Comparison of ENCODE assay signal across 8 cellular contexts in the genomic region with DNA sequence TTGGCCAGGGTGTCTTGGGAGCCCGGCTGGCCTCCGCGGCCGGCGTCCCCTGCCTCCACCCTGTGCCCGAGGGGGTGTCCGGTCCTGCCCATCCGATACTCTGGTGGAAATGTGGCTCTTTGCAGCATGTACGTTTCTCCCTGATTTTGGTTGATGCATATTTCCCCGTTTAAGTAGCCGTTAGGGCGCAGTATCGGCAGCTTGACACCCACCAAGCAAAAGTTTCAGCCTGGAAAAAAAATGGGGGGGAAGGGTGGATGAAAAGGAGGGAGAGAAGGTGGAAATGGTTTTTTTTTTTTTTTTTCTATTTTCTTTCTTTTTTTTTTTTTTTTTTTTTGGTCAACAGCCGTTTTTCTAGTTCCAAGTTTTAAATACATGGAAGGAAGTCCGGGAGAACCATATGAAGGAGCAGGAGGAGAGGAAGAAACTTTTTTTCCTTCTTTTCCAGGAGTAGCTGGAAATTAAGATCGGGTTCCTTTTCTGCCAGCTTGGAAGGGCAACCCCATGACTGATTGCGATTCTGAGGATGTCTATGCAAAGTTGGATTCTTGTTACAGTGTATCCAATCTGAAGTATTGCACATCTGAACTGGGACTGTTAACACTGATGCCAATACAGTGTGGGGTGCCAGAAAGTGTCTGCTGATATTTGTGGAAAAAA. TPM values are rescaled to one million over a fixed set of nuclear protein-coding genes. Genes with fewer than 3 reads are reported as not detected.
DNase-seq lines count a peak whose midpoint lies in the region; ATAC-seq and TF ChIP-seq lines count a peak whose summit lies in the region.

No MANE protein-coding gene starts in this region.

- H2AFZ ChIP-seq in DND-41 (ENCODE audit: low read depth, low read length) (peak overlapping the region; percentile 90), MM.1S (ENCODE audit: low read length) (peak overlapping the region; percentile 38; the same call in 1 of the 2 replicates)

- peaks cover 26% of the 10 kb centered on the region for H3K27me3 Mint-ChIP-seq in brain

- no peak for ATAC-seq in DND-41 (ENCODE audit: insufficient read depth, low read depth)
- ATAC-seq in GM18502 (IDR thresholded peaks at IDR 0.05; ENCODE audit: poor library complexity, unreplicated experiment), result no peak

- DNase-seq in DND-41 (no peak), MM.1S (peak; percentile 30), lower leg skin (ENCODE audit: low spot score in 2 of 2) (no peak), transverse colon (no peak), midbrain (lab: John Stamatoyannopoulos, UW) (no peak), NCI-H187 (lab: John Stamatoyannopoulos, UW) (no peak)

- H3K4me3 Mint-ChIP-seq in brain, result peak overlapping the region; percentile 94 to 99 (median 98)

- peak overlapping the region; percentile 75 for H3K9ac ChIP-seq in DND-41 (ENCODE audit: low read depth, low read length)
- peak overlapping the region; percentile 82 for H3K9ac ChIP-seq in MM.1S (ENCODE audit: low read length)

- H3K4me3 ChIP-seq in DND-41 (ENCODE audit: low read depth in 1 of 2, low read length in 2 of 2) (peak overlapping the region; percentile 44 to 94; a peak in 3 of 4 replicates), MM.1S (ENCODE audit: low read length) (peak overlapping the region; percentile 95), lower leg skin (ENCODE audit: low read depth, poor library complexity, severe bottlenecking) (peak overlapping the region; percentile 90), transverse colon (peak overlapping the region; percentile 58 to 96 (median 86))

- H3K36me3 Mint-ChIP-seq in brain, result peaks cover 24% of the 10 kb centered on the region

- intact Hi-C loops in lower leg skin (cut with DNase I; ENCODE audit: low total_unique reads) (loop anchor here (10.0 kb wide), 1 partner anchor 109 kb away; no protein-coding TSS in a partner anchor), transverse colon (cut with DNase I; ENCODE audit: low total_unique reads) (no loop called here)

- H3K4me1 Mint-ChIP-seq in brain, result peaks cover 51% of the 10 kb centered on the region

- no peaks in the 10 kb centered on the region for H3K9me2 ChIP-seq in MM.1S (replicated peaks; ENCODE audit: insufficient read depth, low read length)

- H3K4me1 ChIP-seq in DND-41 (ENCODE audit: insufficient read depth, low read length), result peaks cover 59% of the 10 kb centered on the region
- peaks cover 27% of the 10 kb centered on the region for H3K4me1 ChIP-seq in MM.1S (ENCODE audit: low read length)
- H3K4me1 ChIP-seq in transverse colon, result peaks cover 6 to 47% (median 29%) of the 10 kb centered on the region in 4 donors

- TF ChIP-seq POLR2A in lower leg skin (IDR thresholded peaks at IDR 0.05), result no peak
- TF ChIP-seq POLR2A in transverse colon (IDR thresholded peaks at IDR 0.05), result no peak

- TF ChIP-seq CTCF in DND-41 (IDR thresholded peaks at IDR 0.05; ENCODE audit: borderline replicate concordance, extremely low read depth, low read length, poor library complexity, severe bottlenecking) (no peak), MM.1S (IDR thresholded peaks at IDR 0.05; ENCODE audit: low read length) (no peak), brain (conservative IDR thresholded peaks at IDR 0.05) (peak in 1 of 2 experiments; percentile 20), lower leg skin (IDR thresholded peaks at IDR 0.05) (no peak), transverse colon (IDR thresholded peaks at IDR 0.05) (no peak)

- peaks cover 18% of the 10 kb centered on the region for H3F3A ChIP-seq in MM.1S (ENCODE audit: insufficient read depth, low read length)

- H3K79me2 ChIP-seq in DND-41 (ENCODE audit: insufficient read depth, low read length) (peaks cover 35% of the 10 kb centered on the region), MM.1S (ENCODE audit: low read length) (peaks cover 59% of the 10 kb centered on the region)

- TF ChIP-seq EP300 in transverse colon (IDR thresholded peaks at IDR 0.05; ENCODE audit: low read depth), result no peak

- WGBS in lower leg skin, 2 donors, result 0% methylated on average over 17 of the region's 17 CpGs
- 0 to 1% methylated on average over 2 to 17 of the region's 17 CpGs for WGBS in transverse colon (ENCODE audit: low coverage in 1 of 2), 2 donors

- peak overlapping the region; percentile 83 to 95 (median 93) for H3K27ac Mint-ChIP-seq in brain

- in situ Hi-C loops in transverse colon (cut with MboI; ENCODE audit: low pct_ligation_motif_present in 1 of 4, low pct_unique_long_range_greater_than_20kb in 1 of 4, low sequenced_read_pairs in 3 of 4), result loop anchor here in 1 of 4 donors (10.0 kb wide), 1 partner anchor 119 kb away; no protein-coding TSS in a partner anchor

- H3K36me3 ChIP-seq in DND-41 (ENCODE audit: insufficient read depth, low read length), result peaks cover 6% of the 10 kb centered on the region; the same call in 1 of the 2 replicates
- H3K36me3 ChIP-seq in MM.1S (replicated peaks; ENCODE audit: insufficient read depth, low read length), result no peaks in the 10 kb centered on the region
- no peaks in the 10 kb centered on the region for H3K36me3 ChIP-seq in transverse colon

- H3K9me3 Mint-ChIP-seq in brain, result peaks cover 0 to 2% (median 0%) of the 10 kb centered on the region in 5 experiments

- H4K20me1 ChIP-seq in DND-41 (ENCODE audit: insufficient read depth, low read length) (peaks cover 46% of the 10 kb centered on the region; the same call in 1 of the 2 replicates), MM.1S (ENCODE audit: insufficient read depth, low read length) (peaks cover 16% of the 10 kb centered on the region)

- H3K4me2 ChIP-seq in DND-41 (ENCODE audit: insufficient read depth, low read length) (peak overlapping the region; percentile 82), MM.1S (ENCODE audit: low read depth, low read length) (peak overlapping the region; percentile 85)

- no peaks in the 10 kb centered on the region for H3K9me3 ChIP-seq in DND-41 (ENCODE audit: insufficient read depth, low read length, severe bottlenecking)
- no peaks in the 10 kb centered on the region for H3K9me3 ChIP-seq in MM.1S (replicated peaks; ENCODE audit: insufficient read depth, low read length)
- no peaks in the 10 kb centered on the region for H3K9me3 ChIP-seq in transverse colon

- H3K27me3 ChIP-seq in DND-41 (ENCODE audit: insufficient read depth, low read length, poor library complexity) (no peaks in the 10 kb centered on the region), MM.1S (replicated peaks; ENCODE audit: insufficient read depth, low read length) (no peaks in the 10 kb centered on the region), transverse colon (no peaks in the 10 kb centered on the region)

- peak overlapping the region; percentile 60; the same call in 1 of the 2 replicates for H3K27ac ChIP-seq in DND-41 (ENCODE audit: low read length)
- peak overlapping the region; percentile 98; the same call in 1 of the 2 replicates for H3K27ac ChIP-seq in MM.1S (ENCODE audit: low read length)
- peak overlapping the region; percentile 91 to 98 (median 98) for H3K27ac ChIP-seq in transverse colon

RNA-seq across cellular contexts. Expression of gene RAP2B, which starts 1.5 kb away (rescaled TPM):
- polyA plus RNA-seq in brain (ENCODE audit: insufficient read depth, low read depth, low replicate concordance), result 0.46 TPM
- total RNA-seq in lower leg skin, result 10 to 100 TPM; 10.1 to 13.7 (median 11.7) TPM
- 10 to 100 TPM in 3 of 4 donors, 1 to 10 TPM in 1; 9.8 to 22.8 (median 11.2) TPM for total RNA-seq in transverse colon
